Comparison of ENCODE assay signal across 1 cellular context in genomic region chr19:1161716-1162115, GRCh38.
A peak's percentile ranks its signal among the peaks of the same experiment; 100 is the strongest.
TF ChIP-seq lines count a peak whose summit lies in the region.

No MANE protein-coding gene starts in this region.

TF ChIP-seq in HepG2, 621 proteins besides CTCF, POLR2A, EP300 and RAD21:
- TF ChIP-seq ZNF337 (CRISPR knock-in tag; IDR thresholded peaks at IDR 0.05; ENCODE audit: borderline replicate concordance, low read depth), result no peak
- TF ChIP-seq ZFP36L1 (CRISPR knock-in tag; IDR thresholded peaks at IDR 0.05), result no peak
- TF ChIP-seq TCF12 (IDR thresholded peaks at IDR 0.05), result no peak
- TF ChIP-seq TCF12 (CRISPR knock-in tag; IDR thresholded peaks at IDR 0.05), result no peak
- TF ChIP-seq PCBP1 (IDR thresholded peaks at IDR 0.05; ENCODE audit: borderline replicate concordance, low read depth, low read length), result peak; percentile 69; the same call in 1 of the 2 replicates
- peak; percentile 16 for TF ChIP-seq HNRNPK (IDR thresholded peaks at IDR 0.05; ENCODE audit: low read depth, low read length, poor library complexity, severe bottlenecking)
- TF ChIP-seq ZNF607 (CRISPR knock-in tag; IDR thresholded peaks at IDR 0.05; ENCODE audit: borderline replicate concordance), result no peak
- TF ChIP-seq ZNF850 (CRISPR knock-in tag; conservative IDR thresholded peaks at IDR 0.05), result no peak
- TF ChIP-seq ZKSCAN8 (CRISPR knock-in tag; IDR thresholded peaks at IDR 0.05; ENCODE audit: borderline replicate concordance), result no peak
TF ChIP-seq in HepG2: peak in this region for 2.
